ENCODE assay signal across 1 cellular context in genomic region chr2:95058989-95059601, GRCh38.
TF ChIP-seq lines count a peak whose summit lies in the region.

No MANE protein-coding gene starts in this region.

TF ChIP-seq in HepG2, 621 proteins besides CTCF, POLR2A, EP300 and RAD21 (continued from another document):
- no peak for TF ChIP-seq ZNF407 (CRISPR knock-in tag; IDR thresholded peaks at IDR 0.05; ENCODE audit: not compliant biosample characterization)
